Comparison of ENCODE assay signal across 33 cellular contexts in the genomic region with DNA sequence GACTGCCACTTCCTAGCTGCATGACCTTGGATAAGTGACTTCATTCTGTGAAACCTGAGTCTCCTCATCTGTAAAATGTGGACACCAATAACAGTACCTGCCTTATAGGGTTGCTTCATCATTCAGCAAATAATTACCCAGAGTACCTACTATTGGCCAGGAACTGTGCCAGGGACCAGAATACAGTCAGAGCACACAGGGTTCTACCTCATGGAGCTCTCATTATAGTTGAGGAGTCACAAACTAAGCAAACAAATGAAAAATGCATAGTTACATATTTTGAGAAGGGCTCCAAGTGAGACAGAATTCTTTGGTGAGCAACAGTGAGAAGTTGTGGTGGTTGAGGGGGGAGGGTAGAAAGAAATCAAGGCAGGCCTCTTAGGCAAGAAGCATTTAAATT.
DNase-seq lines count a peak whose midpoint lies in the region; ATAC-seq, FAIRE-seq and TF ChIP-seq lines count a peak whose summit lies in the region.
"Had no signal": no experiment of that assay in that cellular context is flagged by ENCODE, and none has a peak within 500 bp of the region (broad histone marks: within the 10 kb centered on the region; RNA-seq: fewer than 3 reads in every experiment).

No MANE protein-coding gene starts in this region.

- peak overlapping the region; percentile 49 for H3K27ac ChIP-seq in mesenchymal stem cell (ENCODE audit: low read length, poor library complexity, severe bottlenecking)
- peak overlapping the region in 1 of 5 donors; percentile 29 for H3K27ac ChIP-seq in stomach
- H3K27ac ChIP-seq: BLaER1 treated with 17β-estradiol and CSF1 and Interleukin-3, amounts not matched to agents 10 nM and 100 nM; PC-9; VCaP had no signal

- H2BK120ac ChIP-seq in mesenchymal stem cell (ENCODE audit: low read depth, low read length), result peak overlapping the region; percentile 54

- intact Hi-C loops in left colon (cut with DNase I, micrococcal nuclease) (no loop called here), stomach (cut with DNase I; ENCODE audit: low total_unique reads) (no loop called here)

- H4K91ac ChIP-seq in mesenchymal stem cell (ENCODE audit: low read length), result peak overlapping the region; percentile 53

- TF ChIP-seq EP300 in stomach (IDR thresholded peaks at IDR 0.05), result no peak

- no peaks in the 10 kb centered on the region for H3K79me1 ChIP-seq in mesenchymal stem cell (replicated peaks; ENCODE audit: low read length, poor library complexity, severe bottlenecking)

- no peak overlapping the region for H2BK15ac ChIP-seq in mesenchymal stem cell (ENCODE audit: low read depth, poor library complexity, severe bottlenecking)

- no peak overlapping the region for H4K8ac ChIP-seq in mesenchymal stem cell (ENCODE audit: low read length)

- FAIRE-seq in RCC 7860 (lab: Jason Lieb, UNC), result no peak
- FAIRE-seq: colon had no signal

- no peak for TF ChIP-seq POLR2A in stomach (IDR thresholded peaks at IDR 0.05)

- peak overlapping the region; percentile 80 to 81 for H3K18ac ChIP-seq in mesenchymal stem cell (ENCODE audit: low read depth in 1 of 2, low read length in 2 of 2)

- H3K27ac Mint-ChIP-seq in activated T-cell treated with anti-CD3 and anti-CD28 coated beads, Interleukin-2, amount 50 U/mL, for 24 hours, result no peak overlapping the region
- H3K27ac Mint-ChIP-seq: activated CD4-positive, alpha-beta T cell treated with anti-CD3 and anti-CD28 coated beads, Interleukin-2, amount 10 ng/mL, durations not matched to agents 24 days and 14 days; brain; immature natural killer cell had no signal

- no peak for TF ChIP-seq CTCF in epithelial cell of proximal tubule (conservative IDR thresholded peaks at IDR 0.05; ENCODE audit: low read depth, low read length)
- no peak for TF ChIP-seq CTCF in stomach (IDR thresholded peaks at IDR 0.05)

- no peak overlapping the region for H2AK5ac ChIP-seq in mesenchymal stem cell (ENCODE audit: low read length, severe bottlenecking)

- peak; percentile 6 for DNase-seq in Daoy (ENCODE audit: low read depth)
- DNase-seq in RCC 7860 (ENCODE audit: low spot score), result peak; percentile 9
- DNase-seq in epithelial cell of proximal tubule (ENCODE audit: low read depth), result peak; percentile 22
- DNase-seq in mesenchymal stem cell, result no peak
- DNase-seq in activated T-cell treated with anti-CD3 and anti-CD28 coated beads, Interleukin-2, amount 50 U/mL, for 24 hours, result no peak
- DNase-seq in left colon, result no peak
- no peak for DNase-seq in stomach
- no peak for DNase-seq in HuH-7 (ENCODE audit: low spot score)
- DNase-seq: ACHN; activated CD4-positive, alpha-beta T cell treated with anti-CD3 and anti-CD28 coated beads, Interleukin-2, amount 10 ng/mL, durations not matched to agents 24 days and 14 days; activated gamma-delta T cell treated with Interleukin-2 at 50 U/mL for 16 hours; activated T-cell treated with anti-CD3 and anti-CD28 coated beads, Interleukin-2, amount 50 U/mL, for 1 hour; Caco-2; DND-41; effector CD4-positive, alpha-beta T cell; erythroblast; foreskin melanocyte; hypothalamus; immature natural killer cell; Karpas-422; NCI-H1436; NCI-H510A; NK-92 treated with Interleukin-12 subunit alpha and Interleukin-12 subunit beta, amount 100 ng/mL, for 24 hours; right cardiac atrium; SHP77; stimulated activated CD4-positive, alpha-beta T cell treated with anti-CD3 and anti-CD28 coated beads, Interleukin-2, amount 100 ng/mL, for 48 hours; trophoblast cell had no signal

- peaks cover 1% of the 10 kb centered on the region for H3K4me1 ChIP-seq in mesenchymal stem cell (ENCODE audit: control insufficient read depth, insufficient read depth, low read depth, low read length)
- H3K4me1 ChIP-seq in stomach, result peaks cover 0 to 10% (median 5%) of the 10 kb centered on the region in 4 donors

- no peak overlapping the region for H3K4me3 Mint-ChIP-seq in activated T-cell treated with anti-CD3 and anti-CD28 coated beads, Interleukin-2, amount 50 U/mL, for 24 hours
- H3K4me3 Mint-ChIP-seq: activated CD4-positive, alpha-beta T cell treated with anti-CD3 and anti-CD28 coated beads, Interleukin-2, amount 10 ng/mL, durations not matched to agents 24 days and 14 days; brain; immature natural killer cell; neural crest cell had no signal

- H3K9me3 ChIP-seq in mesenchymal stem cell (ENCODE audit: control insufficient read depth, low read length) (no peaks in the 10 kb centered on the region), stomach (no peaks in the 10 kb centered on the region)
- H3K9me3 ChIP-seq: Caco-2 had no signal

- no peak overlapping the region for H2AFZ ChIP-seq in mesenchymal stem cell (ENCODE audit: low read depth, low read length)
- H2AFZ ChIP-seq: PC-9 had no signal

- H2BK12ac ChIP-seq in mesenchymal stem cell (ENCODE audit: low read length in 2 of 2), result peak overlapping the region; percentile 64 to 76

- H3K4ac ChIP-seq in mesenchymal stem cell (ENCODE audit: low read depth in 1 of 2, low read length in 2 of 2), result peak overlapping the region in 1 of 2 experiments; percentile 36

- no peaks in the 10 kb centered on the region for H3K36me3 ChIP-seq in mesenchymal stem cell (ENCODE audit: control insufficient read depth in 1 of 2, insufficient read depth in 2 of 2, low read depth in 1 of 2, low read length in 2 of 2)
- H3K36me3 ChIP-seq in stomach, result no peaks in the 10 kb centered on the region
- H3K36me3 ChIP-seq: BLaER1 treated with 17β-estradiol and CSF1 and Interleukin-3, amounts not matched to agents 10 nM and 100 nM had no signal

- peak overlapping the region; percentile 8 for H3K4me2 ChIP-seq in mesenchymal stem cell (ENCODE audit: low read length, poor library complexity, severe bottlenecking)
- H3K4me2 ChIP-seq: BLaER1 treated with 17β-estradiol and CSF1 and Interleukin-3, amounts not matched to agents 10 nM and 100 nM; PC-9 had no signal

- no peak overlapping the region for H3K14ac ChIP-seq in mesenchymal stem cell (ENCODE audit: low read length in 2 of 2)

- no peaks in the 10 kb centered on the region for H3K4me1 Mint-ChIP-seq in activated T-cell treated with anti-CD3 and anti-CD28 coated beads, Interleukin-2, amount 50 U/mL, for 24 hours (ENCODE audit: low read depth)
- H3K4me1 Mint-ChIP-seq: activated CD4-positive, alpha-beta T cell treated with anti-CD3 and anti-CD28 coated beads, Interleukin-2, amount 10 ng/mL, durations not matched to agents 24 days and 14 days; brain; immature natural killer cell; neural crest cell had no signal

- no peak for ATAC-seq in left colon
- ATAC-seq: right cardiac atrium had no signal

- H3K23ac ChIP-seq in mesenchymal stem cell (ENCODE audit: low read length in 2 of 2), result no peak overlapping the region

- no peak overlapping the region for H3K9ac ChIP-seq in mesenchymal stem cell (ENCODE audit: low read length)
- H3K9ac ChIP-seq: BLaER1 treated with 17β-estradiol and CSF1 and Interleukin-3, amounts not matched to agents 10 nM and 100 nM had no signal

- no peaks in the 10 kb centered on the region for H3K9me3 Mint-ChIP-seq in activated T-cell treated with anti-CD3 and anti-CD28 coated beads, Interleukin-2, amount 50 U/mL, for 24 hours
- H3K9me3 Mint-ChIP-seq: activated CD4-positive, alpha-beta T cell treated with anti-CD3 and anti-CD28 coated beads, Interleukin-2, amount 10 ng/mL, durations not matched to agents 24 days and 14 days had no signal

- no peak overlapping the region for H2BK5ac ChIP-seq in mesenchymal stem cell (ENCODE audit: low read depth, low read length, poor library complexity, severe bottlenecking)

- H3K27me3 Mint-ChIP-seq in activated T-cell treated with anti-CD3 and anti-CD28 coated beads, Interleukin-2, amount 50 U/mL, for 24 hours, result no peaks in the 10 kb centered on the region
- H3K27me3 Mint-ChIP-seq: activated CD4-positive, alpha-beta T cell treated with anti-CD3 and anti-CD28 coated beads, Interleukin-2, amount 10 ng/mL, durations not matched to agents 24 days and 14 days; brain had no signal

- H3K36me3 Mint-ChIP-seq in activated T-cell treated with anti-CD3 and anti-CD28 coated beads, Interleukin-2, amount 50 U/mL, for 24 hours (ENCODE audit: low read depth), result no peaks in the 10 kb centered on the region
- H3K36me3 Mint-ChIP-seq: brain, immature natural killer cell had no signal

- H3K4me3 ChIP-seq in epithelial cell of proximal tubule (ENCODE audit: low read depth, low read length) (no peak overlapping the region), mesenchymal stem cell (ENCODE audit: insufficient read depth in 1 of 2, low read depth in 1 of 2, low read length in 2 of 2) (no peak overlapping the region), stomach (no peak overlapping the region)
- H3K4me3 ChIP-seq: BLaER1 treated with 17β-estradiol and CSF1 and Interleukin-3, amounts not matched to agents 10 nM and 100 nM; PC-9 had no signal

- H3K27me3 ChIP-seq in mesenchymal stem cell (ENCODE audit: control insufficient read depth in 1 of 2, insufficient read depth in 1 of 2, low read length in 2 of 2), result no peaks in the 10 kb centered on the region
- no peaks in the 10 kb centered on the region for H3K27me3 ChIP-seq in stomach
- H3K27me3 ChIP-seq: BLaER1 treated with 17β-estradiol and CSF1 and Interleukin-3, amounts not matched to agents 10 nM and 100 nM had no signal

Comparison
In these comparisons a context has a peak if more than half of its experiments do, and no peak if none do; other contexts are left out.
1. DNase-seq: peak in Daoy (single experiment), RCC 7860 (single experiment) and epithelial cell of proximal tubule (single experiment); none in mesenchymal stem cell (single experiment), activated T-cell treated with anti-CD3 and anti-CD28 coated beads, Interleukin-2, amount 50 U/mL, for 24 hours (single experiment), left colon (0 of 2), stomach (single experiment) and HuH-7 (single experiment).